In genomic region chr21:37230632-37231246, GRCh38 we compare ENCODE assay signal across 15 cellular contexts. TPM values are rescaled to one million over a fixed set of nuclear protein-coding genes. Genes with fewer than 3 reads are reported as not detected.
DNase-seq lines count a peak whose midpoint lies in the region; ATAC-seq, FAIRE-seq and TF ChIP-seq lines count a peak whose summit lies in the region.
"Had no signal": no experiment of that assay in that cellular context is flagged by ENCODE, and none has a peak within 500 bp of the region (broad histone marks: within the 10 kb centered on the region; RNA-seq: fewer than 3 reads in every experiment).

No MANE protein-coding gene starts in this region.

- WGBS in K562 (ENCODE audit: insufficient coverage, low coverage, missing lambda C conversion rate): 93% methylated on average over 23 of the region's 23 CpGs

- H3K36me3 Mint-ChIP-seq in CD8-positive, alpha-beta memory T cell: peaks cover 0 to 87% (median 13%) of the 10 kb centered on the region in 3 donors
- no peaks in the 10 kb centered on the region for H3K36me3 Mint-ChIP-seq in natural killer cell

- intact Hi-C loops in K562 (cut with micrococcal nuclease) (no loop called here), natural killer cell (cut with micrococcal nuclease) (no loop called here)

- no peak for ATAC-seq in K562
- ATAC-seq in natural killer cell: peak in 1 of 3 donors; percentile 32
- ATAC-seq in HG02840 (IDR thresholded peaks at IDR 0.05; ENCODE audit: low FRiP score, unreplicated experiment): no peak
- ATAC-seq in foreskin keratinocyte: no peak

- no peaks in the 10 kb centered on the region for H3K9me3 ChIP-seq in CD8-positive, alpha-beta memory T cell (ENCODE audit: low read length)
- H3K9me3 ChIP-seq in K562 (replicated peaks; ENCODE audit: control insufficient read depth, insufficient read depth, low read depth, low read length): no peaks in the 10 kb centered on the region
- H3K9me3 ChIP-seq: vagina had no signal

- no peaks in the 10 kb centered on the region for H3K9me1 ChIP-seq in K562 (ENCODE audit: control insufficient read depth, insufficient read depth, low read length)

- TF ChIP-seq CTCF in K562 (IDR thresholded peaks at IDR 0.05 in 2 of 3, conservative IDR thresholded peaks at IDR 0.05 in 1 of 3; ENCODE audit: insufficient read depth in 2 of 3, low read depth in 1 of 3, low read length in 3 of 3) (no peak), natural killer cell (IDR thresholded peaks at IDR 0.05) (no peak), GM10266 (IDR thresholded peaks at IDR 0.05; ENCODE audit: control insufficient read depth, insufficient read depth, low read depth, missing control alignments) (no peak), foreskin keratinocyte (conservative IDR thresholded peaks at IDR 0.05) (no peak)

- TF ChIP-seq RAD21 in K562 (CRISPR knock-in tag; conservative IDR thresholded peaks at IDR 0.05 in 1 of 2, IDR thresholded peaks at IDR 0.05 in 1 of 2): no peak

- no TSS peak for BruUV-seq in K562 (replicated peaks; lab: Mats Ljungman, UMichigan)

- H2AFZ ChIP-seq in K562 (ENCODE audit: low read depth, low read length): no peak overlapping the region

- peaks cover 10 to 18% (median 15%) of the 10 kb centered on the region in 3 donors for H3K4me1 Mint-ChIP-seq in CD8-positive, alpha-beta memory T cell
- H3K4me1 Mint-ChIP-seq in natural killer cell: peaks cover 18 to 24% of the 10 kb centered on the region in 2 donors

- H3K27me3 ChIP-seq in CD8-positive, alpha-beta memory T cell (ENCODE audit: insufficient read depth, low read length, poor library complexity, severe bottlenecking): no peaks in the 10 kb centered on the region
- H3K27me3 ChIP-seq in K562 (ENCODE audit: control insufficient read depth in 2 of 2, insufficient read depth in 2 of 2, low read length in 2 of 2) (no peaks in the 10 kb centered on the region), foreskin keratinocyte (no peaks in the 10 kb centered on the region)
- H3K27me3 ChIP-seq: vagina had no signal

- H3K27me3 Mint-ChIP-seq in CD8-positive, alpha-beta memory T cell: no peaks in the 10 kb centered on the region
- no peaks in the 10 kb centered on the region for H3K27me3 Mint-ChIP-seq in natural killer cell (ENCODE audit: low read depth in 2 of 2)

- H3K4me2 ChIP-seq in K562 (ENCODE audit: insufficient read depth, low read length): no peak overlapping the region
- H3K4me2 ChIP-seq: KMS-11 had no signal

- DNase-seq in CD8-positive, alpha-beta memory T cell: no peak
- DNase-seq in NCI-H146 treated with DMSO at 0.1 percent for 48 hours (lab: John Stamatoyannopoulos, UW; ENCODE audit: unreplicated experiment): peak; percentile 28
- DNase-seq in K562 (ENCODE audit: extremely low read depth in 1 of 4, low spot score in 3 of 4): no peak
- DNase-seq in natural killer cell: no peak
- DNase-seq in GM10266 (ENCODE audit: extremely low spot score): no peak
- no peak for DNase-seq in foreskin keratinocyte
- DNase-seq: activated CD4-positive, alpha-beta T cell treated with anti-CD3 and anti-CD28 coated beads for 4 hours; NCI-H2171; stimulated activated CD4-positive, alpha-beta T cell treated with anti-CD3 and anti-CD28 coated beads, Interleukin-2, amount 100 ng/mL, for 48 hours had no signal

- peak; percentile 6 for FAIRE-seq in K562 (lab: Jason Lieb, UNC)
- FAIRE-seq: frontal cortex, RCC 7860 had no signal

- H3K9me3 Mint-ChIP-seq in CD8-positive, alpha-beta memory T cell: no peaks in the 10 kb centered on the region
- no peaks in the 10 kb centered on the region for H3K9me3 Mint-ChIP-seq in natural killer cell

- H3K9ac ChIP-seq in K562 (ENCODE audit: insufficient read depth in 1 of 2, low read depth in 2 of 2, low read length in 2 of 2): peak overlapping the region in 1 of 2 experiments; percentile 61; a peak in 2 of 4 replicates
- H3K9ac ChIP-seq: KMS-11 had no signal

- peaks cover 32% of the 10 kb centered on the region for H3K36me3 ChIP-seq in CD8-positive, alpha-beta memory T cell (ENCODE audit: insufficient read depth, low read length)
- peaks cover 91% of the 10 kb centered on the region for H3K36me3 ChIP-seq in K562 (ENCODE audit: control insufficient read depth, insufficient read depth, low read length)

- no peak overlapping the region for H3K4me3 ChIP-seq in CD8-positive, alpha-beta memory T cell (ENCODE audit: low read length)
- H3K4me3 ChIP-seq in K562: no peak overlapping the region
- H3K4me3 ChIP-seq: SK-N-MC, vagina had no signal

- no peaks in the 10 kb centered on the region for H4K20me1 ChIP-seq in K562 (replicated peaks; ENCODE audit: control insufficient read depth, insufficient read depth, low read length)

- POLR2A ChIA-PET in CD8-positive, alpha-beta memory T cell (lab: Charles Lee): no interaction called here
- POLR2A ChIA-PET in K562 (lab: Yijun Ruan, JAX): interaction anchor here (0.8 to 1.2 kb wide), 3 partner anchors 24 to 1103 kb away, joined by 3 to 5 read pairs (median 4); no protein-coding TSS in a partner anchor

- peaks cover 5% of the 10 kb centered on the region for H3K4me1 ChIP-seq in CD8-positive, alpha-beta memory T cell (ENCODE audit: insufficient read depth, low read length)
- H3K4me1 ChIP-seq in K562 (replicated peaks in 1 of 2; ENCODE audit: control insufficient read depth in 2 of 2, insufficient read depth in 2 of 2, low read length in 2 of 2): peaks cover 0 to 11% of the 10 kb centered on the region in 2 experiments; a peak in 1 of 5 replicates
- H3K4me1 ChIP-seq in foreskin keratinocyte: no peaks in the 10 kb centered on the region
- H3K4me1 ChIP-seq: vagina had no signal

- no peak overlapping the region for H3K4me3 Mint-ChIP-seq in CD8-positive, alpha-beta memory T cell
- no peak overlapping the region for H3K4me3 Mint-ChIP-seq in natural killer cell

- peak overlapping the region in 5 of 8 donors; percentile 8 to 73 (median 36) for H3K27ac Mint-ChIP-seq in CD8-positive, alpha-beta memory T cell
- peak overlapping the region; percentile 1 to 78 for H3K27ac Mint-ChIP-seq in natural killer cell

- in situ Hi-C loops in K562 (cut with MboI): no loop called here

- TF ChIP-seq EP300 in K562 (IDR thresholded peaks at IDR 0.05; ENCODE audit: low read length): no peak

- CTCF ChIA-PET in CD8-positive, alpha-beta memory T cell (lab: Charles Lee): no interaction called here
- CTCF ChIA-PET in K562 (lab: Yijun Ruan, JAX; ENCODE audit: low intra/inter-chr PET ratio): no interaction called here

- no peaks in the 10 kb centered on the region for H3K79me2 ChIP-seq in K562 (ENCODE audit: control insufficient read depth, insufficient read depth, low read length)

- H3K27ac ChIP-seq in CD8-positive, alpha-beta memory T cell (ENCODE audit: low read depth, low read length): no peak overlapping the region
- H3K27ac ChIP-seq in K562 (ENCODE audit: extremely low read depth, low read depth, low read length) (no peak overlapping the region), foreskin keratinocyte (no peak overlapping the region)
- H3K27ac ChIP-seq: KMS-11, SK-N-MC, vagina had no signal

- no peak for TF ChIP-seq POLR2A in K562 (conservative IDR thresholded peaks at IDR 0.05)

TF ChIP-seq in K562, 482 proteins besides CTCF, POLR2A, EP300 and RAD21:
- TF ChIP-seq RBM17 (IDR thresholded peaks at IDR 0.05; ENCODE audit: borderline replicate concordance, low read depth, low read length): no peak
- TF ChIP-seq POLR2G (IDR thresholded peaks at IDR 0.05; ENCODE audit: low read depth, low read length): 0 out of 2 replicates have a peak, but pooled peaks have one; percentile 14
TF ChIP-seq in K562: peak in this region for 1.

RNA-seq across cellular contexts. Expression of gene VPS26C, which starts 36.4 kb away (rescaled TPM):
- 10 to 100 TPM; 59.1 to 62.7 TPM for total RNA-seq in CD8-positive, alpha-beta memory T cell
- polyA plus RNA-seq in CD8-positive, alpha-beta memory T cell: 82.0 TPM
- 83.0 and 125 TPM in 2 replicates for total RNA-seq in K562 (2011; cell fraction: chromatin; rRNA removed; ENCODE audit: low replicate concordance)
- total RNA-seq in K562 (2011; cell fraction: nucleolus; rRNA removed): 43.8 and 49.2 TPM in 2 replicates
- 74.2 and 88.2 TPM in 2 replicates for total RNA-seq in K562 (2011; cell fraction: nucleoplasm; rRNA removed)
- total RNA-seq in K562 (2014; rRNA removed): 41.4 and 54.7 TPM in 2 replicates
- total RNA-seq in K562 (2014; rRNA removed; fragmentation: Illumina TruSeq; extraction: Trizol): 42.1 and 43.7 TPM in 2 replicates
- total RNA-seq in K562 (2015; rRNA removed; fragmentation: Illumina TruSeq; extraction: Trizol): 44.8 and 46.3 TPM in 2 replicates
- 41.3 and 41.8 TPM in 2 replicates for total RNA-seq in K562 (2021)
- polyA plus RNA-seq in K562 (2011; rRNA removed): 40.0 and 48.7 TPM in 2 replicates
- polyA plus RNA-seq in K562 (2011; cell fraction: cytosol; rRNA removed): 36.5 and 40.9 TPM in 2 replicates
- 30.1 and 32.3 TPM in 2 replicates for polyA plus RNA-seq in K562 (2011; cell fraction: nucleus; rRNA removed)
- 39.9 and 53.5 TPM in 2 replicates for polyA plus RNA-seq in K562 (2012)
- 41.4 and 44.9 TPM in 2 replicates for polyA plus RNA-seq in K562 (2014; fragmentation: Illumina TruSeq; extraction: Trizol)
- 10 to 100 TPM; 32.8 to 42.2 TPM for polyA plus RNA-seq in K562 (2014; fragmentation: Nextera tagmentation; extraction: Ambion mirVana)
- polyA plus RNA-seq in K562 (2014; rRNA removed): 48.2 and 49.7 TPM in 2 replicates
- 42.6 and 46.0 TPM in 2 replicates for polyA minus RNA-seq in K562 (2011; rRNA and poly(A)+ RNA removed)
- polyA minus RNA-seq in K562 (2011; cell fraction: cytosol; rRNA and poly(A)+ RNA removed): 25.9 and 26.8 TPM in 2 replicates
- 27.2 and 34.8 TPM in 2 replicates for polyA minus RNA-seq in K562 (2011; cell fraction: nucleus; rRNA and poly(A)+ RNA removed)
- total RNA-seq in natural killer cell: 10 to 100 TPM; 71.1 to 84.7 (median 72.2) TPM
- 39.0 and 43.7 TPM in 2 replicates for total RNA-seq in foreskin keratinocyte
- 25.4 and 25.7 TPM in 2 replicates for polyA plus RNA-seq in foreskin keratinocyte
